Comparison of ENCODE assay signal across 11 cellular contexts in genomic region chr6:84728602-84729001, GRCh38. TPM values are rescaled to one million over a fixed set of nuclear protein-coding genes. Genes with fewer than 3 reads are reported as not detected.
DNase-seq lines count a peak whose midpoint lies in the region; ATAC-seq and TF ChIP-seq lines count a peak whose summit lies in the region.
"Had no signal": no experiment of that assay in that cellular context is flagged by ENCODE, and none has a peak within 500 bp of the region (broad histone marks: within the 10 kb centered on the region; RNA-seq: fewer than 3 reads in every experiment).

No MANE protein-coding gene starts in this region.

- H3K36me3 Mint-ChIP-seq in activated naive CD4-positive, alpha-beta T cell treated with anti-CD3 and anti-CD28 coated beads, Interleukin-2, amount 10 ng/mL, durations not matched to agents 7 days and 5 days, result no peaks in the 10 kb centered on the region

- no peak overlapping the region for H3K27ac Mint-ChIP-seq in activated naive CD4-positive, alpha-beta T cell treated with anti-CD3 and anti-CD28 coated beads, Interleukin-2, amount 10 ng/mL, durations not matched to agents 7 days and 5 days

- H3K36me3 ChIP-seq in liver (ENCODE audit: control insufficient read depth in 4 of 4, insufficient read depth in 3 of 4, low read depth in 1 of 4, low read length in 3 of 4), result no peaks in the 10 kb centered on the region
- H3K36me3 ChIP-seq: neutrophil, tibial nerve had no signal

- ATAC-seq in HG02970 (IDR thresholded peaks at IDR 0.05; ENCODE audit: low FRiP score, unreplicated experiment) (no peak), right cardiac atrium (no peak), left colon (no peak)

- no peaks in the 10 kb centered on the region for H3K4me1 ChIP-seq in liver (ENCODE audit: control insufficient read depth in 4 of 4, insufficient read depth in 4 of 4, low read length in 3 of 4)
- no peaks in the 10 kb centered on the region for H3K4me1 ChIP-seq in right cardiac atrium (ENCODE audit: control insufficient read depth, insufficient read depth, low read length)
- H3K4me1 ChIP-seq: tibial nerve had no signal

- DNase-seq in GM03348 (ENCODE audit: low spot score) (peak; percentile 20), HPDE6-E6E7 (ENCODE audit: extremely low spot score) (peak; percentile 33), right cardiac atrium (no peak), left colon (no peak)
- no peak for DNase-seq in activated naive CD4-positive, alpha-beta T cell treated with anti-CD3 and anti-CD28 coated beads, Interleukin-2, amount 10 ng/mL, durations not matched to agents 7 days and 5 days

- peak; percentile 78 to 79 for TF ChIP-seq RAD21 in liver (IDR thresholded peaks at IDR 0.05)

- no peaks in the 10 kb centered on the region for H3K4me1 Mint-ChIP-seq in activated naive CD4-positive, alpha-beta T cell treated with anti-CD3 and anti-CD28 coated beads, Interleukin-2, amount 10 ng/mL, durations not matched to agents 7 days and 5 days
- H3K4me1 Mint-ChIP-seq: central memory CD8-positive, alpha-beta T cell had no signal

- H3K27me3 ChIP-seq in liver (ENCODE audit: control insufficient read depth in 4 of 4, insufficient read depth in 4 of 4, low read length in 3 of 4), result no peaks in the 10 kb centered on the region
- no peaks in the 10 kb centered on the region for H3K27me3 ChIP-seq in right cardiac atrium (ENCODE audit: control insufficient read depth, insufficient read depth)
- H3K27me3 ChIP-seq: neutrophil, tibial nerve had no signal

- no peak overlapping the region for H3K4me3 Mint-ChIP-seq in activated naive CD4-positive, alpha-beta T cell treated with anti-CD3 and anti-CD28 coated beads, Interleukin-2, amount 10 ng/mL, durations not matched to agents 7 days and 5 days
- H3K4me3 Mint-ChIP-seq: central memory CD8-positive, alpha-beta T cell had no signal

- CTCF ChIA-PET in activated naive CD4-positive, alpha-beta T cell treated with anti-CD3 and anti-CD28 coated beads, Interleukin-2, amount 10 ng/mL, durations not matched to agents 7 days and 5 days (lab: Charles Lee), result no interaction called here

- TF ChIP-seq CTCF in VCaP (conservative IDR thresholded peaks at IDR 0.05) (peak; percentile 60), liver (IDR thresholded peaks at IDR 0.05; ENCODE audit: low read depth, low read length, missing input control) (peak; percentile 63)

- H3K9me3 ChIP-seq in liver (ENCODE audit: control insufficient read depth in 4 of 4, low read length in 3 of 4) (no peaks in the 10 kb centered on the region), right cardiac atrium (ENCODE audit: control insufficient read depth, low read length) (no peaks in the 10 kb centered on the region)
- H3K9me3 ChIP-seq: neutrophil, tibial nerve had no signal

- H3K9me3 Mint-ChIP-seq in activated naive CD4-positive, alpha-beta T cell treated with anti-CD3 and anti-CD28 coated beads, Interleukin-2, amount 10 ng/mL, durations not matched to agents 7 days and 5 days, result no peaks in the 10 kb centered on the region
- H3K9me3 Mint-ChIP-seq: central memory CD8-positive, alpha-beta T cell had no signal

- H3K27me3 Mint-ChIP-seq in activated naive CD4-positive, alpha-beta T cell treated with anti-CD3 and anti-CD28 coated beads, Interleukin-2, amount 10 ng/mL, durations not matched to agents 7 days and 5 days, result no peaks in the 10 kb centered on the region
- H3K27me3 Mint-ChIP-seq: central memory CD8-positive, alpha-beta T cell had no signal

- H3K4me3 ChIP-seq in liver (ENCODE audit: low read depth in 1 of 3, low read length in 3 of 3) (no peak overlapping the region), right cardiac atrium (ENCODE audit: low read length) (no peak overlapping the region)
- H3K4me3 ChIP-seq: tibial nerve had no signal

- no peak overlapping the region for H3K9ac ChIP-seq in liver (ENCODE audit: low read depth in 1 of 2, low read length in 2 of 2)

- intact Hi-C loops in right cardiac atrium (cut with DNase I), result no loop called here
- intact Hi-C loops in left colon (cut with DNase I, micrococcal nuclease), result no loop called here

- H3K27ac ChIP-seq in VCaP (no peak overlapping the region), liver (ENCODE audit: low read depth in 1 of 2, low read length in 2 of 2) (no peak overlapping the region), right cardiac atrium (ENCODE audit: low read length) (no peak overlapping the region)
- H3K27ac ChIP-seq: neutrophil, tibial nerve had no signal

TF ChIP-seq in liver, 16 proteins besides CTCF, POLR2A, EP300 and RAD21:
- TF ChIP-seq RXRA (IDR thresholded peaks at IDR 0.05) (no peak), TAF1 (conservative IDR thresholded peaks at IDR 0.05) (no peak), NR2F2 (IDR thresholded peaks at IDR 0.05) (no peak), FOXA1 (IDR thresholded peaks at IDR 0.05) (no peak), JUND (IDR thresholded peaks at IDR 0.05) (no peak), ZBTB33 (IDR thresholded peaks at IDR 0.05) (no peak), SP1 (IDR thresholded peaks at IDR 0.05) (no peak), REST (IDR thresholded peaks at IDR 0.05) (no peak)

RNA-seq across cellular contexts. Expression of gene TBX18, which starts 35.8 kb away (rescaled TPM):
- total RNA-seq in liver, result under 1 TPM; 0.19 to 0.59 TPM
- under 1 TPM in 1 of 2 donors, not detected in 1; 0.10 TPM for polyA plus RNA-seq in liver
- 10 to 100 TPM in 1 of 4 donors, 1 to 10 TPM in 3; 8.7 to 10.4 (median 9.5) TPM for total RNA-seq in right cardiac atrium
- 5.7 TPM for polyA plus RNA-seq in right cardiac atrium
- under 1 TPM; 0.49 to 0.78 TPM for total RNA-seq in left colon

Comparison
In these comparisons a context has a peak if more than half of its experiments do, and no peak if none do; other contexts are left out.
1. DNase-seq: peak in GM03348 (single experiment) and HPDE6-E6E7 (single experiment); none in right cardiac atrium (0 of 3), activated naive CD4-positive, alpha-beta T cell treated with anti-CD3 and anti-CD28 coated beads, Interleukin-2, amount 10 ng/mL, durations not matched to agents 7 days and 5 days (single experiment) and left colon (0 of 2).
2. RNA of gene TBX18, which starts 35.8 kb away (total RNA-seq): 8.7 to 10.4 TPM in right cardiac atrium; 0.49 to 0.78 TPM in left colon and 0.19 to 0.59 TPM in liver; every median in the first group is over 4 times any median in the second.